17 cellular contexts compared by ENCODE assay signal in the genomic region with DNA sequence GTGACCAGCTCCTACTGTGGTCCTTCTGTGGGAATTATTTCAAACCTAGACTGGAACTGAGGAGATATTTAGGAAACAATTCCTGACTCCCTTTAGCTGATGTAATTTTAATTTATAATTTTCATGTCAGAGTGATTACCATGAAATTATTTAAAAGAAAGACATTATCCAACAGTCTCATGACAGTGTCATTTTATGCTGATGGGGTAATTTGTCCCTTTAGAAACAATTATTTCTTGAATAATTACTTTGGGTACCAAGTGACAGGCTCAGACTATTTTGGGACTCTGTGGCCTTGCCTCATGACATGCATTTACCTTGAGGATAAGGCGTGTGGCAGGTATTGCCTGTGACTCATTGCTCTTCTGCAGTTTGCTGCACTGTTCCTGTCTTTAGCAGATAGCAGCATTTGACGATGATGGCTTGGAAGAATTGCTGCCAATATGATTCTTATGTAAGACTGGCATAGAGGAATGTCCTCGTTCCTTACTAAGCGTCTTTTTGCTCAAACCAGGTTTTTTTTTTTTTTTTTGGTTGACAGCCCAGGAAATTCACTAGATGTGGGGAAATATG.
"Had no signal": no experiment of that assay in that cellular context is flagged by ENCODE, and none has a peak within 500 bp of the region (broad histone marks: within the 10 kb centered on the region; RNA-seq: fewer than 3 reads in every experiment).

No MANE protein-coding gene starts in this region.

- H3K4me3 Mint-ChIP-seq: activated T-cell treated with anti-CD3 and anti-CD28 coated beads, Interleukin-2, amount 50 U/mL, for 24 hours; naive thymus-derived CD8-positive, alpha-beta T cell; stimulated activated memory B cell treated with anti-CD40 and anti-IgM and Interleukin-4, amounts not matched to agents 10 μg/mL and 1 μg/mL and 100 μg/mL, for 72 hours had no signal

- ATAC-seq: activated CD4-positive, CD25-positive, alpha-beta regulatory T cell treated with anti-CD3 and anti-CD28 coated beads, Interleukin-2, amount 50 U/mL, for 24 hours; activated naive CD4-positive, alpha-beta T cell treated with anti-CD3 and anti-CD28 coated beads, Interleukin-2, amount 50 U/mL, for 72 hours; naive thymus-derived CD8-positive, alpha-beta T cell; right cardiac atrium; stimulated activated memory B cell treated with anti-CD40 and anti-IgM and Interleukin-4, amounts not matched to agents 10 μg/mL and 1 μg/mL and 100 μg/mL, for 72 hours had no signal

- H3K27me3 Mint-ChIP-seq: activated T-cell treated with anti-CD3 and anti-CD28 coated beads, Interleukin-2, amount 50 U/mL, for 24 hours; naive thymus-derived CD8-positive, alpha-beta T cell; stimulated activated memory B cell treated with anti-CD40 and anti-IgM and Interleukin-4, amounts not matched to agents 10 μg/mL and 1 μg/mL and 100 μg/mL, for 72 hours had no signal

- H3K9me3 ChIP-seq: esophagus muscularis mucosa had no signal

- H3K4me3 ChIP-seq: dorsolateral prefrontal cortex, esophagus muscularis mucosa had no signal

- H3K27me3 ChIP-seq: brain microvascular endothelial cell, dorsolateral prefrontal cortex, esophagus muscularis mucosa had no signal

- H3K9me3 Mint-ChIP-seq: activated T-cell treated with anti-CD3 and anti-CD28 coated beads, Interleukin-2, amount 50 U/mL, for 24 hours; stimulated activated memory B cell treated with anti-CD40 and anti-IgM and Interleukin-4, amounts not matched to agents 10 μg/mL and 1 μg/mL and 100 μg/mL, for 72 hours had no signal

- H3K27ac ChIP-seq: brain microvascular endothelial cell, dorsolateral prefrontal cortex, esophagus muscularis mucosa had no signal

- H3K27ac Mint-ChIP-seq: activated naive CD4-positive, alpha-beta T cell treated with anti-CD3 and anti-CD28 coated beads, Interleukin-2, amount 50 U/mL, for 72 hours; activated T-cell treated with anti-CD3 and anti-CD28 coated beads, Interleukin-2, amount 50 U/mL, for 24 hours; naive thymus-derived CD8-positive, alpha-beta T cell; stimulated activated memory B cell treated with anti-CD40 and anti-IgM and Interleukin-4, amounts not matched to agents 10 μg/mL and 1 μg/mL and 100 μg/mL, for 72 hours had no signal

- DNase-seq: activated CD4-positive, alpha-beta T cell treated with anti-CD3 and anti-CD28 coated beads, Interleukin-2, amount 50 U/mL, for 4 hours; activated effector memory CD4-positive, alpha-beta T cell treated with Interleukin-2 at 50 U/mL for 16 hours; activated T-cell treated with anti-CD3 and anti-CD28 coated beads, Interleukin-2, amount 50 U/mL, for 24 hours; amygdala; brain microvascular endothelial cell; dorsolateral prefrontal cortex; kidney glomerular epithelial cell; naive thymus-derived CD8-positive, alpha-beta T cell; posterior cingulate gyrus; right cardiac atrium; stimulated activated CD4-positive, alpha-beta T cell treated with anti-CD3 and anti-CD28 coated beads, Interleukin-1b, Interleukin-23, amount 100 ng/mL, for 48 hours; substantia nigra; trophoblast cell had no signal

- H3K4me1 ChIP-seq: esophagus muscularis mucosa had no signal

- H3K36me3 ChIP-seq: brain microvascular endothelial cell, esophagus muscularis mucosa had no signal
